1 cellular context compared by ENCODE assay signal in genomic region chr2:222950886-222951285, GRCh38.
A peak's percentile ranks its signal among the peaks of the same experiment; 100 is the strongest.
TF ChIP-seq lines count a peak whose summit lies in the region.

No MANE protein-coding gene starts in this region.

TF ChIP-seq in IMR-90, 13 proteins besides CTCF, POLR2A, EP300 and RAD21 (continued from another document):
- TF ChIP-seq MXI1 (IDR thresholded peaks at IDR 0.05; ENCODE audit: borderline replicate concordance, low read depth, low read length) (no peak), RCOR1 (IDR thresholded peaks at IDR 0.05; ENCODE audit: insufficient replicate concordance, low read length) (peak; percentile 94), NFE2L2 (IDR thresholded peaks at IDR 0.05; ENCODE audit: low read depth, low read length) (no peak)
- TF ChIP-seq, protein P1, sequence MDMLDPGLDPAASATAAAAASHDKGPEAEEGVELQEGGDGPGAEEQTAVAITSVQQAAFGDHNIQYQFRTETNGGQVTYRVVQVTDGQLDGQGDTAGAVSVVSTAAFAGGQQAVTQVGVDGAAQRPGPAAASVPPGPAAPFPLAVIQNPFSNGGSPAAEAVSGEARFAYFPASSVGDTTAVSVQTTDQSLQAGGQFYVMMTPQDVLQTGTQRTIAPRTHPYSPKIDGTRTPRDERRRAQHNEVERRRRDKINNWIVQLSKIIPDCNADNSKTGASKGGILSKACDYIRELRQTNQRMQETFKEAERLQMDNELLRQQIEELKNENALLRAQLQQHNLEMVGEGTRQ (IDR thresholded peaks at IDR 0.05; ENCODE audit: low read depth, low read length) = no peak
